18 cellular contexts compared by ENCODE assay signal in the genomic region with DNA sequence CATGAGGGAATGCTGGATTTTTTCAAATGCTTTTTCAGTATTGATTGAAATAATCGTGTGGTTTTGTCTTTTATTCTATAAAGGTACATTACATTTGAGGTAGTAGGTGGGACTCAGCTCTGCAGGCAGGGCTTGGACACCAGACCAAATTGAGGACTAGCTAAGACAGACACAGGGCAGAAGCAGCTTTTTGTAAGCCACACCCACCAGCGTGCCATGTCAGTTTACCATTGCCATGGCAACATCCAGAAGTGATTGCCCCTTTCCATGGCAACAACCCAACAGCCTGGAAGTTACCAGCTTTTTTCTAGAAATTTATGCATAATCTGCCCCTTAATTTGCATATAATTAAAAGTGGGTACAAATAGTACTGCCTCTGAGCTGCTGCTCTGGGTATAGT. TPM values are rescaled to one million over a fixed set of nuclear protein-coding genes. Genes with fewer than 3 reads are reported as not detected.
"Had no signal": no experiment of that assay in that cellular context is flagged by ENCODE, and none has a peak within 500 bp of the region (broad histone marks: within the 10 kb centered on the region; RNA-seq: fewer than 3 reads in every experiment).

No MANE protein-coding gene starts in this region.

- ATAC-seq: activated CD8-positive, alpha-beta T cell treated with anti-CD3 and anti-CD28 coated beads for 36 hours; activated naive CD4-positive, alpha-beta T cell treated with anti-CD3 and anti-CD28 coated beads, Interleukin-2, amount 50 U/mL, for 72 hours; gastroesophageal sphincter; lower lobe of right lung; sciatic nerve; stimulated activated naive CD8-positive, alpha-beta T cell treated with anti-CD3 and anti-CD28 coated beads, Interleukin-15, Interleukin-2, amounts not matched to agents 100 U/mL and 50 U/mL, for 24 hours had no signal

- H3K36me3 ChIP-seq: gastroesophageal sphincter, lower lobe of right lung, ovary, upper lobe of left lung had no signal

- H3K4me3 ChIP-seq: dorsolateral prefrontal cortex, gastroesophageal sphincter, lower lobe of right lung, ovary, testis, upper lobe of left lung had no signal

- H3K27me3 ChIP-seq: dorsolateral prefrontal cortex, gastroesophageal sphincter, ovary, testis, upper lobe of left lung had no signal

- H3K4me3 Mint-ChIP-seq: activated CD8-positive, alpha-beta T cell treated with anti-CD3 and anti-CD28 coated beads for 36 hours; mesothelial cell of epicardium had no signal

- H3K9me3 Mint-ChIP-seq: activated naive CD4-positive, alpha-beta T cell treated with anti-CD3 and anti-CD28 coated beads, Interleukin-2, amount 50 U/mL, for 72 hours had no signal

- H3K27ac ChIP-seq: dorsolateral prefrontal cortex, gastroesophageal sphincter, lower lobe of right lung, ovary, testis, upper lobe of left lung had no signal

- DNase-seq: activated CD4-positive, alpha-beta T cell treated with anti-CD3 and anti-CD28 coated beads for 48 hours; activated CD8-positive, alpha-beta T cell treated with anti-CD3 and anti-CD28 coated beads for 36 hours; activated effector memory CD4-positive, alpha-beta T cell treated with anti-CD3 and anti-CD28 coated beads, Interleukin-2, amount 50 U/mL, for 16 hours; activated T-cell treated with anti-CD3 and anti-CD28 coated beads, Interleukin-2, amount 50 U/mL, for 48 hours; dorsolateral prefrontal cortex; erythroblast; kidney glomerular epithelial cell; lower lobe of right lung; ovary; stimulated activated naive CD8-positive, alpha-beta T cell treated with anti-CD3 and anti-CD28 coated beads, Interleukin-15, Interleukin-2, amounts not matched to agents 100 U/mL and 50 U/mL, for 24 hours; testis; upper lobe of left lung had no signal

- H3K36me3 Mint-ChIP-seq: activated naive CD4-positive, alpha-beta T cell treated with anti-CD3 and anti-CD28 coated beads, Interleukin-2, amount 50 U/mL, for 72 hours; mesothelial cell of epicardium had no signal

- H3K4me1 Mint-ChIP-seq: mesothelial cell of epicardium had no signal

- H3K4me1 ChIP-seq: gastroesophageal sphincter, lower lobe of right lung, testis, upper lobe of left lung had no signal

- H3K27ac Mint-ChIP-seq: activated CD8-positive, alpha-beta T cell treated with anti-CD3 and anti-CD28 coated beads for 36 hours; activated naive CD4-positive, alpha-beta T cell treated with anti-CD3 and anti-CD28 coated beads, Interleukin-2, amount 50 U/mL, for 72 hours; mesothelial cell of epicardium had no signal

- H3K9me3 ChIP-seq: gastroesophageal sphincter, lower lobe of right lung, ovary, testis, upper lobe of left lung had no signal

RNA-seq across cellular contexts. Expression of a gene that starts 23.7 kb away (rescaled TPM):
- total RNA-seq: activated CD8-positive, alpha-beta T cell treated with anti-CD3 and anti-CD28 coated beads for 36 hours; activated naive CD4-positive, alpha-beta T cell treated with anti-CD3 and anti-CD28 coated beads, Interleukin-2, amount 50 U/mL, for 72 hours; gastroesophageal sphincter; mesothelial cell of epicardium; pulmonary artery endothelial cell had no signal
- polyA plus RNA-seq: neural cell had no signal
